ENCODE assay signal across 18 cellular contexts in the genomic region with DNA sequence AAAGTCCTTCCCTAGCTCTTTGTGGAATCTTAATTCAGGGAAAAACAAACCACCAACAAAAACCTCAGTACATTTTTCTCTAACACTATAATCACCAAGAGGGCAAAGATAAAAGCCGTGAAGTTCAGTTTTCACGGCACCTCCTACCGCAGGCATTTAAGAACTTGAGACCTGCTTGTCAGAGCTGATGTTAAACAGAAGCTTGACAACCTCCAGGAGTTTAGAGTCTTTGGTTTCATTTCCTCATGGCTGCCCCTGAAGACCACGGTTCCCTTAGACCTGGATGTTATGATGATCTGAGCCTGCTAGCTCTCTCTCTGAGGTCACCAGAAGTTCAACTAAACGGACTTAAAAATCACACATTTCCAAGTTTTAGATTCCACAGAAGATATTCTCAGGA.
DNase-seq lines count a peak whose midpoint lies in the region; ATAC-seq and TF ChIP-seq lines count a peak whose summit lies in the region.
"Had no signal": no experiment of that assay in that cellular context is flagged by ENCODE, and none has a peak within 500 bp of the region (broad histone marks: within the 10 kb centered on the region; RNA-seq: fewer than 3 reads in every experiment).

No MANE protein-coding gene starts in this region.

- peak; percentile 55 for ATAC-seq in GM21529 (IDR thresholded peaks at IDR 0.05; ENCODE audit: unreplicated experiment)
- ATAC-seq in HG02885 (IDR thresholded peaks at IDR 0.05; ENCODE audit: poor library complexity, unreplicated experiment): no peak
- ATAC-seq in upper lobe of right lung: no peak
- ATAC-seq: activated CD8-positive, alpha-beta T cell treated with anti-CD3 and anti-CD28 coated beads, Interleukin-2, amount 10 ng/mL, durations not matched to agents 7 days and 5 days had no signal

- H3K27me3 ChIP-seq in upper lobe of right lung: no peaks in the 10 kb centered on the region
- H3K27me3 ChIP-seq: testis had no signal

- H3K9me3 ChIP-seq in mesodermal cell (ENCODE audit: control insufficient read depth, low read length) (no peaks in the 10 kb centered on the region), upper lobe of right lung (no peaks in the 10 kb centered on the region)
- H3K9me3 ChIP-seq: testis had no signal

- peak overlapping the region; percentile 81 for H3K27ac ChIP-seq in mesodermal cell (ENCODE audit: low read depth, low read length, severe bottlenecking)
- no peak overlapping the region for H3K27ac ChIP-seq in upper lobe of right lung
- H3K27ac ChIP-seq: testis had no signal

- peak; percentile 56 for DNase-seq in ELF-1 (ENCODE audit: low read depth, low spot score)
- DNase-seq in NCI-H226: peak; percentile 49
- DNase-seq in NCI-H187 treated with DMSO at 0.1 percent for 48 hours (lab: John Stamatoyannopoulos, UW): no peak
- DNase-seq in hypothalamus (lab: John Stamatoyannopoulos, UW): no peak
- DNase-seq in upper lobe of right lung: no peak
- DNase-seq: activated CD8-positive, alpha-beta T cell treated with anti-CD3 and anti-CD28 coated beads, Interleukin-2, amount 10 ng/mL, durations not matched to agents 7 days and 5 days; activated effector memory CD4-positive, alpha-beta T cell treated with anti-CD3 and anti-CD28 coated beads, Interleukin-2, amount 50 U/mL, for 16 hours; COR-L47; endodermal cell; KG1; midbrain; NCI-H187; posterior cingulate gyrus; stimulated activated CD4-positive, alpha-beta T cell treated with anti-CD3 and anti-CD28 coated beads, Interleukin-15, amount 100 ng/mL, for 24 hours; testis had no signal

- no peak overlapping the region for H3K4me3 ChIP-seq in mesodermal cell (ENCODE audit: extremely low read depth, insufficient read depth, low read length, poor library complexity, severe bottlenecking)
- H3K4me3 ChIP-seq in upper lobe of right lung: no peak overlapping the region
- H3K4me3 ChIP-seq: testis had no signal

- TF ChIP-seq CTCF in upper lobe of right lung (IDR thresholded peaks at IDR 0.05): no peak

- no peaks in the 10 kb centered on the region for H3K4me1 ChIP-seq in mesodermal cell (ENCODE audit: control insufficient read depth, insufficient read depth, low read length, poor library complexity, severe bottlenecking)
- no peaks in the 10 kb centered on the region for H3K4me1 ChIP-seq in upper lobe of right lung
- H3K4me1 ChIP-seq: testis had no signal

- intact Hi-C loops in upper lobe of right lung (cut with DNase I): no loop called here

- WGBS in mesodermal cell (ENCODE audit: insufficient coverage in 2 of 2), 2 experiments: 53 to 55% methylated on average over 4 to 5 of the region's 5 CpGs

- H3K36me3 ChIP-seq in mesodermal cell (ENCODE audit: control insufficient read depth, insufficient read depth, low read length) (no peaks in the 10 kb centered on the region), upper lobe of right lung (no peaks in the 10 kb centered on the region)

Comparison
In these comparisons a context has a peak if more than half of its experiments do, and no peak if none do; other contexts are left out.
1. DNase-seq: peak in ELF-1 (single experiment) and NCI-H226 (single experiment); none in NCI-H187 treated with DMSO at 0.1 percent for 48 hours (single experiment), hypothalamus (0 of 51) and upper lobe of right lung (single experiment).